Comparison of ENCODE assay signal across 1 cellular context in genomic region chr17:82000803-82001649, GRCh38.
TF ChIP-seq lines count a peak whose summit lies in the region.

No MANE protein-coding gene starts in this region.

TF ChIP-seq in HepG2, 621 proteins besides CTCF, POLR2A, EP300 and RAD21 (continued from another document and continues in another):
- TF ChIP-seq ARID4A (CRISPR knock-in tag; IDR thresholded peaks at IDR 0.05; ENCODE audit: borderline replicate concordance), result peak; percentile 87; the same call in 1 of the 2 replicates
- peak; percentile 94 for TF ChIP-seq TCF7L2 (IDR thresholded peaks at IDR 0.05; ENCODE audit: low read depth, low read length)
- no peak for TF ChIP-seq ZNF136 (CRISPR knock-in tag; IDR thresholded peaks at IDR 0.05; ENCODE audit: low read depth)
- no peak for TF ChIP-seq CHCHD3 (CRISPR knock-in tag; IDR thresholded peaks at IDR 0.05)
- peak; percentile 87 for TF ChIP-seq ZNF326 (CRISPR knock-in tag; IDR thresholded peaks at IDR 0.05; ENCODE audit: borderline replicate concordance)
- no peak for TF ChIP-seq NFE2L2 (IDR thresholded peaks at IDR 0.05; ENCODE audit: low read length)
- TF ChIP-seq ZNF484 (CRISPR knock-in tag; IDR thresholded peaks at IDR 0.05; ENCODE audit: borderline replicate concordance, low read depth), result peak; percentile 36; the same call in 1 of the 2 replicates
- TF ChIP-seq, protein P1, sequence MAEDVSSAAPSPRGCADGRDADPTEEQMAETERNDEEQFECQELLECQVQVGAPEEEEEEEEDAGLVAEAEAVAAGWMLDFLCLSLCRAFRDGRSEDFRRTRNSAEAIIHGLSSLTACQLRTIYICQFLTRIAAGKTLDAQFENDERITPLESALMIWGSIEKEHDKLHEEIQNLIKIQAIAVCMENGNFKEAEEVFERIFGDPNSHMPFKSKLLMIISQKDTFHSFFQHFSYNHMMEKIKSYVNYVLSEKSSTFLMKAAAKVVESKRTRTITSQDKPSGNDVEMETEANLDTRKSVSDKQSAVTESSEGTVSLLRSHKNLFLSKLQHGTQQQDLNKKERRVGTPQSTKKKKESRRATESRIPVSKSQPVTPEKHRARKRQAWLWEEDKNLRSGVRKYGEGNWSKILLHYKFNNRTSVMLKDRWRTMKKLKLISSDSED (CRISPR knock-in tag; IDR thresholded peaks at IDR 0.05), result peak; percentile 59; the same call in 1 of the 2 replicates
- peak; percentile 96 for TF ChIP-seq RBM22 (optimal IDR thresholded peaks at IDR 0.05; ENCODE audit: low read length)
- TF ChIP-seq ZFP36L2 (CRISPR knock-in tag; IDR thresholded peaks at IDR 0.05), result no peak; the same call in 1 of the 2 replicates
- TF ChIP-seq, protein P2, sequence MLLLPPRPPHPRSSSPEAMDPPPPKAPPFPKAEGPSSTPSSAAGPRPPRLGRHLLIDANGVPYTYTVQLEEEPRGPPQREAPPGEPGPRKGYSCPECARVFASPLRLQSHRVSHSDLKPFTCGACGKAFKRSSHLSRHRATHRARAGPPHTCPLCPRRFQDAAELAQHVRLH (CRISPR knock-in tag; IDR thresholded peaks at IDR 0.05; ENCODE audit: borderline replicate concordance, low read depth), result peak; percentile 66; the same call in 1 of the 2 replicates
- peak; percentile 8; the same call in 1 of the 2 replicates for TF ChIP-seq ZNF329 (CRISPR knock-in tag; IDR thresholded peaks at IDR 0.05; ENCODE audit: low read depth)
- TF ChIP-seq ZNF564 (CRISPR knock-in tag; IDR thresholded peaks at IDR 0.05), result peak; percentile 83
- peak; percentile 92 for TF ChIP-seq FOXK1 (CRISPR knock-in tag; IDR thresholded peaks at IDR 0.05; ENCODE audit: borderline replicate concordance, low read depth)
- peak; percentile 81; the same call in 1 of the 2 replicates for TF ChIP-seq ZNF263 (CRISPR knock-in tag; IDR thresholded peaks at IDR 0.05)
- TF ChIP-seq SMC3 (IDR thresholded peaks at IDR 0.05; ENCODE audit: low read length), result no peak
- TF ChIP-seq PAX8 (CRISPR knock-in tag; IDR thresholded peaks at IDR 0.05; ENCODE audit: borderline replicate concordance), result no peak
- no peak for TF ChIP-seq LBX2 (CRISPR knock-in tag; IDR thresholded peaks at IDR 0.05; ENCODE audit: borderline replicate concordance)
- no peak for TF ChIP-seq FOXK2 (IDR thresholded peaks at IDR 0.05)
- TF ChIP-seq, protein P3, sequence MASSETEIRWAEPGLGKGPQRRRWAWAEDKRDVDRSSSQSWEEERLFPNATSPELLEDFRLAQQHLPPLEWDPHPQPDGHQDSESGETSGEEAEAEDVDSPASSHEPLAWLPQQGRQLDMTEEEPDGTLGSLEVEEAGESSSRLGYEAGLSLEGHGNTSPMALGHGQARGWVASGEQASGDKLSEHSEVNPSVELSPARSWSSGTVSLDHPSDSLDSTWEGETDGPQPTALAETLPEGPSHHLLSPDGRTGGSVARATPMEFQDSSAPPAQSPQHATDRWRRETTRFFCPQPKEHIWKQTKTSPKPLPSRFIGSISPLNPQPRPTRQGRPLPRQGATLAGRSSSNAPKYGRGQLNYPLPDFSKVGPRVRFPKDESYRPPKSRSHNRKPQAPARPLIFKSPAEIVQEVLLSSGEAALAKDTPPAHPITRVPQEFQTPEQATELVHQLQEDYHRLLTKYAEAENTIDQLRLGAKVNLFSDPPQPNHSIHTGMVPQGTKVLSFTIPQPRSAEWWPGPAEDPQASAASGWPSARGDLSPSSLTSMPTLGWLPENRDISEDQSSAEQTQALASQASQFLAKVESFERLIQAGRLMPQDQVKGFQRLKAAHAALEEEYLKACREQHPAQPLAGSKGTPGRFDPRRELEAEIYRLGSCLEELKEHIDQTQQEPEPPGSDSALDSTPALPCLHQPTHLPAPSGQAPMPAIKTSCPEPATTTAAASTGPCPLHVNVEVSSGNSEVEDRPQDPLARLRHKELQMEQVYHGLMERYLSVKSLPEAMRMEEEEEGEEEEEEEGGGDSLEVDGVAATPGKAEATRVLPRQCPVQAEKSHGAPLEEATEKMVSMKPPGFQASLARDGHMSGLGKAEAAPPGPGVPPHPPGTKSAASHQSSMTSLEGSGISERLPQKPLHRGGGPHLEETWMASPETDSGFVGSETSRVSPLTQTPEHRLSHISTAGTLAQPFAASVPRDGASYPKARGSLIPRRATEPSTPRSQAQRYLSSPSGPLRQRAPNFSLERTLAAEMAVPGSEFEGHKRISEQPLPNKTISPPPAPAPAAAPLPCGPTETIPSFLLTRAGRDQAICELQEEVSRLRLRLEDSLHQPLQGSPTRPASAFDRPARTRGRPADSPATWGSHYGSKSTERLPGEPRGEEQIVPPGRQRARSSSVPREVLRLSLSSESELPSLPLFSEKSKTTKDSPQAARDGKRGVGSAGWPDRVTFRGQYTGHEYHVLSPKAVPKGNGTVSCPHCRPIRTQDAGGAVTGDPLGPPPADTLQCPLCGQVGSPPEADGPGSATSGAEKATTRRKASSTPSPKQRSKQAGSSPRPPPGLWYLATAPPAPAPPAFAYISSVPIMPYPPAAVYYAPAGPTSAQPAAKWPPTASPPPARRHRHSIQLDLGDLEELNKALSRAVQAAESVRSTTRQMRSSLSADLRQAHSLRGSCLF (CRISPR knock-in tag; IDR thresholded peaks at IDR 0.05; ENCODE audit: borderline replicate concordance), result 0 out of 2 replicates have a peak, but pooled peaks have one; percentile 71
- peak; percentile 71; the same call in 1 of the 2 replicates for TF ChIP-seq KLF15 (CRISPR knock-in tag; IDR thresholded peaks at IDR 0.05; ENCODE audit: borderline replicate concordance)
- TF ChIP-seq ZFP62 (CRISPR knock-in tag; IDR thresholded peaks at IDR 0.05), result no peak; the same call in 1 of the 2 replicates
- TF ChIP-seq HINFP (CRISPR knock-in tag; IDR thresholded peaks at IDR 0.05; ENCODE audit: low read depth), result no peak; the same call in 1 of the 2 replicates
- TF ChIP-seq BCLAF1 (IDR thresholded peaks at IDR 0.05), result no peak
- 0 out of 2 replicates have a peak, but pooled peaks have one; percentile 47 for TF ChIP-seq GPN1 (CRISPR knock-in tag; IDR thresholded peaks at IDR 0.05; ENCODE audit: borderline replicate concordance)
- peak; percentile 45; the same call in 1 of the 2 replicates for TF ChIP-seq ZNF101 (CRISPR knock-in tag; IDR thresholded peaks at IDR 0.05; ENCODE audit: borderline replicate concordance, low read depth)
- TF ChIP-seq KLF9 (CRISPR knock-in tag; IDR thresholded peaks at IDR 0.05; ENCODE audit: low read depth), result peak; percentile 63; the same call in 1 of the 2 replicates
- TF ChIP-seq, protein P4, sequence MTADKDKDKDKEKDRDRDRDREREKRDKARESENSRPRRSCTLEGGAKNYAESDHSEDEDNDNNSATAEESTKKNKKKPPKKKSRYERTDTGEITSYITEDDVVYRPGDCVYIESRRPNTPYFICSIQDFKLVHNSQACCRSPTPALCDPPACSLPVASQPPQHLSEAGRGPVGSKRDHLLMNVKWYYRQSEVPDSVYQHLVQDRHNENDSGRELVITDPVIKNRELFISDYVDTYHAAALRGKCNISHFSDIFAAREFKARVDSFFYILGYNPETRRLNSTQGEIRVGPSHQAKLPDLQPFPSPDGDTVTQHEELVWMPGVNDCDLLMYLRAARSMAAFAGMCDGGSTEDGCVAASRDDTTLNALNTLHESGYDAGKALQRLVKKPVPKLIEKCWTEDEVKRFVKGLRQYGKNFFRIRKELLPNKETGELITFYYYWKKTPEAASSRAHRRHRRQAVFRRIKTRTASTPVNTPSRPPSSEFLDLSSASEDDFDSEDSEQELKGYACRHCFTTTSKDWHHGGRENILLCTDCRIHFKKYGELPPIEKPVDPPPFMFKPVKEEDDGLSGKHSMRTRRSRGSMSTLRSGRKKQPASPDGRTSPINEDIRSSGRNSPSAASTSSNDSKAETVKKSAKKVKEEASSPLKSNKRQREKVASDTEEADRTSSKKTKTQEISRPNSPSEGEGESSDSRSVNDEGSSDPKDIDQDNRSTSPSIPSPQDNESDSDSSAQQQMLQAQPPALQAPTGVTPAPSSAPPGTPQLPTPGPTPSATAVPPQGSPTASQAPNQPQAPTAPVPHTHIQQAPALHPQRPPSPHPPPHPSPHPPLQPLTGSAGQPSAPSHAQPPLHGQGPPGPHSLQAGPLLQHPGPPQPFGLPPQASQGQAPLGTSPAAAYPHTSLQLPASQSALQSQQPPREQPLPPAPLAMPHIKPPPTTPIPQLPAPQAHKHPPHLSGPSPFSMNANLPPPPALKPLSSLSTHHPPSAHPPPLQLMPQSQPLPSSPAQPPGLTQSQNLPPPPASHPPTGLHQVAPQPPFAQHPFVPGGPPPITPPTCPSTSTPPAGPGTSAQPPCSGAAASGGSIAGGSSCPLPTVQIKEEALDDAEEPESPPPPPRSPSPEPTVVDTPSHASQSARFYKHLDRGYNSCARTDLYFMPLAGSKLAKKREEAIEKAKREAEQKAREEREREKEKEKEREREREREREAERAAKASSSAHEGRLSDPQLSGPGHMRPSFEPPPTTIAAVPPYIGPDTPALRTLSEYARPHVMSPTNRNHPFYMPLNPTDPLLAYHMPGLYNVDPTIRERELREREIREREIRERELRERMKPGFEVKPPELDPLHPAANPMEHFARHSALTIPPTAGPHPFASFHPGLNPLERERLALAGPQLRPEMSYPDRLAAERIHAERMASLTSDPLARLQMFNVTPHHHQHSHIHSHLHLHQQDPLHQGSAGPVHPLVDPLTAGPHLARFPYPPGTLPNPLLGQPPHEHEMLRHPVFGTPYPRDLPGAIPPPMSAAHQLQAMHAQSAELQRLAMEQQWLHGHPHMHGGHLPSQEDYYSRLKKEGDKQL (CRISPR knock-in tag; IDR thresholded peaks at IDR 0.05; ENCODE audit: low read depth), result peak; percentile 48; the same call in 1 of the 2 replicates
- peak; percentile 86 for TF ChIP-seq ZNF331 (CRISPR knock-in tag; IDR thresholded peaks at IDR 0.05)
- peak; percentile 81 for TF ChIP-seq GFI1 (CRISPR knock-in tag; IDR thresholded peaks at IDR 0.05; ENCODE audit: borderline replicate concordance)
- peak; percentile 99 for TF ChIP-seq HNF4A (CRISPR knock-in tag; IDR thresholded peaks at IDR 0.05)
- no peak; the same call in 1 of the 2 replicates for TF ChIP-seq ZBTB8A (CRISPR knock-in tag; IDR thresholded peaks at IDR 0.05; ENCODE audit: borderline replicate concordance, low read depth)
